In genomic region chr5:1754531-1755220, GRCh38 we compare ENCODE assay signal across 30 cellular contexts. TPM values are rescaled to one million over a fixed set of nuclear protein-coding genes. Genes with fewer than 3 reads are reported as not detected.
DNase-seq lines count a peak whose midpoint lies in the region; ATAC-seq and TF ChIP-seq lines count a peak whose summit lies in the region.
"Had no signal": no experiment of that assay in that cellular context is flagged by ENCODE, and none has a peak within 500 bp of the region (broad histone marks: within the 10 kb centered on the region; RNA-seq: fewer than 3 reads in every experiment).

No MANE protein-coding gene starts in this region.

- intact Hi-C loops in heart left ventricle (cut with DNase I) = no loop called here
- intact Hi-C loops in left ventricle myocardium inferior (cut with micrococcal nuclease) = no loop called here
- intact Hi-C loops in colonic mucosa (cut with DNase I) = no loop called here

- no peak overlapping the region for H3K27ac Mint-ChIP-seq in osteocyte (ENCODE audit: unreplicated experiment)
- H3K27ac Mint-ChIP-seq: activated naive CD4-positive, alpha-beta T cell treated with anti-CD3 and anti-CD28 coated beads, Interleukin-2, amount 10 ng/mL, durations not matched to agents 7 days and 5 days; T-helper 17 cell had no signal

- H3K4me3 ChIP-seq in heart left ventricle (no peak overlapping the region), left ventricle myocardium inferior (no peak overlapping the region), colonic mucosa (no peak overlapping the region)
- H3K4me3 ChIP-seq: HAP-1, right atrium auricular region, upper lobe of left lung had no signal

- peak in 4 of 5 donors; percentile 4 to 23 (median 7) for DNase-seq in heart left ventricle
- DNase-seq in left ventricle myocardium inferior = no peak
- peak; percentile 12 for DNase-seq in colonic mucosa
- peak; percentile 78 for DNase-seq in osteocyte (ENCODE audit: extremely low spot score, unreplicated experiment)
- DNase-seq in ureter (ENCODE audit: low spot score) = peak; percentile 25
- DNase-seq in cortex of kidney (lab: John Stamatoyannopoulos, UW) = no peak
- DNase-seq in HK-2 (ENCODE audit: unreplicated experiment) = no peak
- DNase-seq in T-helper 2 cell = no peak
- DNase-seq: activated CD4-positive, alpha-beta T cell treated with anti-CD3 and anti-CD28 coated beads for 1 hour; activated naive CD4-positive, alpha-beta T cell treated with anti-CD3 and anti-CD28 coated beads, Interleukin-2, amount 10 ng/mL, durations not matched to agents 7 days and 5 days; cerebellar nuclear complex; DMS153; foreskin melanocyte; mesenchymal stem cell; MM.1S; NCI-H1417; NCI-H2081 treated with DMSO at 0.1 percent for 48 hours; NCI-H2227 treated with DMSO at 0.1 percent for 48 hours; NCI-H526; NK-92 treated with Interleukin-12 subunit alpha and Interleukin-12 subunit beta, amount 100 ng/mL, for 24 hours; SHP77; stimulated activated CD4-positive, alpha-beta T cell treated with anti-CD3 and anti-CD28 coated beads, Interleukin-2, amount 100 ng/mL, for 48 hours; T-helper 17 cell had no signal

- TF ChIP-seq CTCF in heart left ventricle (IDR thresholded peaks at IDR 0.05) = no peak
- TF ChIP-seq CTCF in left ventricle myocardium inferior (IDR thresholded peaks at IDR 0.05; ENCODE audit: borderline replicate concordance) = no peak
- no peak for TF ChIP-seq CTCF in colonic mucosa (IDR thresholded peaks at IDR 0.05)
- no peak for TF ChIP-seq CTCF in osteocyte (IDR thresholded peaks at IDR 0.05)

- no peak overlapping the region for H3K27ac ChIP-seq in heart left ventricle
- H3K27ac ChIP-seq in left ventricle myocardium inferior (replicated peaks) = no peak overlapping the region
- H3K27ac ChIP-seq in colonic mucosa = no peak overlapping the region
- H3K27ac ChIP-seq: parathyroid adenoma, right atrium auricular region, upper lobe of left lung had no signal

- H3K9me3 Mint-ChIP-seq in osteocyte (ENCODE audit: unreplicated experiment) = peaks cover 9% of the 10 kb centered on the region
- H3K9me3 Mint-ChIP-seq: neural crest cell had no signal

- peaks cover 0 to 5% (median 0%) of the 10 kb centered on the region in 12 donors for H3K9me3 ChIP-seq in heart left ventricle
- peaks cover 7% of the 10 kb centered on the region for H3K9me3 ChIP-seq in left ventricle myocardium inferior (replicated peaks)
- no peaks in the 10 kb centered on the region for H3K9me3 ChIP-seq in colonic mucosa
- H3K9me3 ChIP-seq: HAP-1, right atrium auricular region had no signal

- no peaks in the 10 kb centered on the region for H3K36me3 Mint-ChIP-seq in osteocyte (ENCODE audit: unreplicated experiment)
- H3K36me3 Mint-ChIP-seq: activated naive CD4-positive, alpha-beta T cell treated with anti-CD3 and anti-CD28 coated beads, Interleukin-2, amount 10 ng/mL, durations not matched to agents 7 days and 5 days had no signal

- H3K27me3 Mint-ChIP-seq in osteocyte (ENCODE audit: unreplicated experiment) = no peaks in the 10 kb centered on the region

- WGBS in heart left ventricle, 4 donors = 71 to 84% (median 78%) methylated on average over 7 to 14 of the region's 14 CpGs

- H3K36me3 ChIP-seq in heart left ventricle (no peaks in the 10 kb centered on the region), left ventricle myocardium inferior (no peaks in the 10 kb centered on the region), colonic mucosa (no peaks in the 10 kb centered on the region)
- H3K36me3 ChIP-seq: HAP-1, right atrium auricular region, upper lobe of left lung had no signal

- H3K4me1 Mint-ChIP-seq in osteocyte (ENCODE audit: unreplicated experiment) = no peaks in the 10 kb centered on the region
- H3K4me1 Mint-ChIP-seq: activated naive CD4-positive, alpha-beta T cell treated with anti-CD3 and anti-CD28 coated beads, Interleukin-2, amount 10 ng/mL, durations not matched to agents 7 days and 5 days had no signal

- no peak for TF ChIP-seq POLR2A in heart left ventricle (IDR thresholded peaks at IDR 0.05)

- ATAC-seq in heart left ventricle = no peak
- ATAC-seq: PC-3, T-helper 17 cell had no signal

- H3K27me3 ChIP-seq in heart left ventricle = peaks cover 0 to 14% (median under 1%) of the 10 kb centered on the region in 9 donors
- peaks cover 52% of the 10 kb centered on the region for H3K27me3 ChIP-seq in left ventricle myocardium inferior (ENCODE audit: low read depth)
- H3K27me3 ChIP-seq in colonic mucosa = no peaks in the 10 kb centered on the region
- H3K27me3 ChIP-seq: right atrium auricular region, upper lobe of left lung had no signal

- H3K4me3 Mint-ChIP-seq in osteocyte (ENCODE audit: unreplicated experiment) = no peak overlapping the region
- H3K4me3 Mint-ChIP-seq: activated naive CD4-positive, alpha-beta T cell treated with anti-CD3 and anti-CD28 coated beads, Interleukin-2, amount 10 ng/mL, durations not matched to agents 7 days and 5 days; brain; neural crest cell; T-helper 17 cell had no signal

- H3K9ac ChIP-seq in colonic mucosa (ENCODE audit: low read depth in 2 of 2, low read length in 2 of 2) = no peak overlapping the region
- H3K9ac ChIP-seq: parathyroid adenoma had no signal

- H3K4me1 ChIP-seq in heart left ventricle (no peaks in the 10 kb centered on the region), left ventricle myocardium inferior (no peaks in the 10 kb centered on the region), colonic mucosa (no peaks in the 10 kb centered on the region)
- H3K4me1 ChIP-seq: HAP-1, parathyroid adenoma, right atrium auricular region, upper lobe of left lung had no signal

RNA-seq across cellular contexts. Expression of gene MRPL36, which starts 45.0 kb away (rescaled TPM):
- 10 to 100 TPM; 45.6 to 77.6 (median 55.3) TPM for total RNA-seq in heart left ventricle
- 100 to 1,000 TPM in 1 of 2 donors, 10 to 100 TPM in 1; 88.8 to 107 TPM for polyA plus RNA-seq in heart left ventricle
- 57.4 TPM for total RNA-seq in left ventricle myocardium inferior
- 10 to 100 TPM; 33.0 to 56.3 TPM for total RNA-seq in colonic mucosa
- 44.0 and 51.9 TPM in 2 replicates for total RNA-seq in osteocyte
- total RNA-seq in ureter = 33.2 TPM

RNA-seq across cellular contexts. Expression of gene NDUFS6, which starts 46.5 kb away (rescaled TPM):
- total RNA-seq in heart left ventricle (100 to 1,000 TPM in 3 of 9 donors, 10 to 100 TPM in 6; 55.9 to 245 (median 87.1) TPM), left ventricle myocardium inferior (122 TPM), colonic mucosa (10 to 100 TPM; 43.2 to 70.7 TPM), osteocyte (31.7 and 35.1 TPM in 2 replicates), ureter (22.9 TPM)
- polyA plus RNA-seq in heart left ventricle = 100 to 1,000 TPM; 147 to 311 TPM

Comparison
In these comparisons a context has a peak if more than half of its experiments do, and no peak if none do; other contexts are left out.
1. DNase-seq: peak in heart left ventricle (4 of 5), colonic mucosa (single experiment), osteocyte (single experiment) and ureter (single experiment); none in left ventricle myocardium inferior (single experiment), cortex of kidney (single experiment), HK-2 (single experiment) and T-helper 2 cell (0 of 5).